15 cellular contexts compared by ENCODE assay signal in genomic region chr10:96413151-96413787, GRCh38. TPM values are rescaled to one million over a fixed set of nuclear protein-coding genes. Genes with fewer than 3 reads are reported as not detected.
DNase-seq lines count a peak whose midpoint lies in the region; ATAC-seq and TF ChIP-seq lines count a peak whose summit lies in the region.
"Had no signal": no experiment of that assay in that cellular context is flagged by ENCODE, and none has a peak within 500 bp of the region (broad histone marks: within the 10 kb centered on the region; RNA-seq: fewer than 3 reads in every experiment).

No MANE protein-coding gene starts in this region.

- no peak for TF ChIP-seq POLR2A in GM18505 (IDR thresholded peaks at IDR 0.05; ENCODE audit: borderline replicate concordance, extremely low read depth, insufficient read depth, insufficient read length)

- no peaks in the 10 kb centered on the region for H3K79me2 ChIP-seq in osteoblast (ENCODE audit: insufficient read depth, low read length)

- H3K4me1 ChIP-seq in endodermal cell (ENCODE audit: control insufficient read depth, insufficient read depth, low read length) (peaks cover 6% of the 10 kb centered on the region), osteoblast (ENCODE audit: insufficient read depth, low read length) (no peaks in the 10 kb centered on the region)

- no peaks in the 10 kb centered on the region for H3K9me3 Mint-ChIP-seq in endodermal cell

- H3K4me2 ChIP-seq in osteoblast (ENCODE audit: insufficient read depth, low read length), result no peak overlapping the region

- H3K27ac Mint-ChIP-seq in endodermal cell, result no peak overlapping the region

- H3K36me3 ChIP-seq in endodermal cell (ENCODE audit: control insufficient read depth, insufficient read depth, low read length), result no peaks in the 10 kb centered on the region
- H3K36me3 ChIP-seq in osteoblast (ENCODE audit: insufficient read depth, low read length), result no peaks in the 10 kb centered on the region
- H3K36me3 ChIP-seq: esophagus squamous epithelium, thoracic aorta had no signal

- no peaks in the 10 kb centered on the region for H3K9me3 ChIP-seq in endodermal cell (ENCODE audit: control insufficient read depth, low read length)
- H3K9me3 ChIP-seq in osteoblast (ENCODE audit: low read depth, low read length), result no peaks in the 10 kb centered on the region
- H3K9me3 ChIP-seq: esophagus squamous epithelium, mucosa of descending colon, thoracic aorta had no signal

- peaks cover 6% of the 10 kb centered on the region for H3K27me3 Mint-ChIP-seq in endodermal cell (ENCODE audit: insufficient read depth)

- H3K27ac ChIP-seq in endodermal cell (ENCODE audit: low read depth, low read length) (no peak overlapping the region), osteoblast (ENCODE audit: low read depth, low read length) (no peak overlapping the region)
- H3K27ac ChIP-seq: esophagus squamous epithelium, thoracic aorta had no signal

- H3K9ac ChIP-seq in endodermal cell (ENCODE audit: extremely low read depth, low read length, poor library complexity, severe bottlenecking), result no peak overlapping the region

- peaks cover 2% of the 10 kb centered on the region for H3K4me1 Mint-ChIP-seq in endodermal cell

- H3K4me3 ChIP-seq in GM12865 (ENCODE audit: low read depth, low read length) (no peak overlapping the region), endodermal cell (ENCODE audit: low read length) (no peak overlapping the region), osteoblast (ENCODE audit: insufficient read depth, low read length) (no peak overlapping the region)
- H3K4me3 ChIP-seq: esophagus squamous epithelium, mucosa of descending colon, thoracic aorta had no signal

- no peak for ATAC-seq in GM18505 (IDR thresholded peaks at IDR 0.05; ENCODE audit: unreplicated experiment)
- ATAC-seq in HG02798 (IDR thresholded peaks at IDR 0.05; ENCODE audit: poor library complexity, unreplicated experiment), result no peak
- ATAC-seq in HG03354 (IDR thresholded peaks at IDR 0.05; ENCODE audit: poor library complexity, severe bottlenecking, unreplicated experiment), result no peak
- ATAC-seq: mucosa of descending colon, sciatic nerve had no signal

- WGBS in endodermal cell (ENCODE audit: insufficient coverage in 1 of 2, insufficient read length in 1 of 2), 2 experiments, result 84 to 95% methylated on average over 9 to 13 of the region's 13 CpGs

- peak; percentile 6 for TF ChIP-seq CTCF in GM12865 (IDR thresholded peaks at IDR 0.05; ENCODE audit: insufficient read depth, low read depth, low read length, missing control alignments)
- peak; percentile 79 for TF ChIP-seq CTCF in endodermal cell (conservative IDR thresholded peaks at IDR 0.05)
- peak; percentile 10 for TF ChIP-seq CTCF in osteoblast (IDR thresholded peaks at IDR 0.05; ENCODE audit: extremely low read depth, low read depth, low read length)

- no peak overlapping the region for H3K4me3 Mint-ChIP-seq in endodermal cell

- H3K27me3 ChIP-seq in endodermal cell (ENCODE audit: control insufficient read depth, insufficient read depth, low read length, poor library complexity, severe bottlenecking) (no peaks in the 10 kb centered on the region), osteoblast (ENCODE audit: insufficient read depth, low read length) (peaks cover 8% of the 10 kb centered on the region)

- no peaks in the 10 kb centered on the region for H4K20me1 ChIP-seq in osteoblast (ENCODE audit: insufficient read depth, low read length)

- H2AFZ ChIP-seq in osteoblast (ENCODE audit: low read length), result no peak overlapping the region

- DNase-seq in GM12865 (ENCODE audit: low read depth), result no peak
- DNase-seq in NAMALWA (ENCODE audit: low spot score), result peak; percentile 10
- DNase-seq in endodermal cell, result peak; percentile 81
- no peak for DNase-seq in osteoblast (ENCODE audit: insufficient read length, low spot score, missing footprints)
- DNase-seq in NCI-H774 (lab: John Stamatoyannopoulos, UW), result no peak
- DNase-seq: esophagus squamous epithelium, mucosa of descending colon, NCI-H1048, NCI-H510A, SHP77 treated with DMSO at 0.1 percent for 48 hours had no signal

- H3K36me3 Mint-ChIP-seq in endodermal cell (ENCODE audit: low read depth), result no peaks in the 10 kb centered on the region

RNA-seq across cellular contexts. Expression of gene OPALIN, which starts 54.5 kb away (rescaled TPM):
- total RNA-seq in endodermal cell, result not detected
- not detected for polyA plus RNA-seq in endodermal cell (2013, experiment 1 of 2)
- not detected for polyA plus RNA-seq in endodermal cell (2013, experiment 2 of 2)
- total RNA-seq in osteoblast, result not detected in 2 replicates
- total RNA-seq: esophagus squamous epithelium, mucosa of descending colon, sciatic nerve, thoracic aorta had no signal

Comparison
In these comparisons a context has a peak if more than half of its experiments do, and no peak if none do; other contexts are left out.
1. DNase-seq: peak in NAMALWA (single experiment) and endodermal cell (single experiment); none in GM12865 (single experiment), osteoblast (single experiment) and NCI-H774 (single experiment).
2. CTCF ChIP-seq: peak in every context shown above with its lines; median percentile 79 in endodermal cell; 10 in osteoblast; 6 in GM12865.